In the genomic region with DNA sequence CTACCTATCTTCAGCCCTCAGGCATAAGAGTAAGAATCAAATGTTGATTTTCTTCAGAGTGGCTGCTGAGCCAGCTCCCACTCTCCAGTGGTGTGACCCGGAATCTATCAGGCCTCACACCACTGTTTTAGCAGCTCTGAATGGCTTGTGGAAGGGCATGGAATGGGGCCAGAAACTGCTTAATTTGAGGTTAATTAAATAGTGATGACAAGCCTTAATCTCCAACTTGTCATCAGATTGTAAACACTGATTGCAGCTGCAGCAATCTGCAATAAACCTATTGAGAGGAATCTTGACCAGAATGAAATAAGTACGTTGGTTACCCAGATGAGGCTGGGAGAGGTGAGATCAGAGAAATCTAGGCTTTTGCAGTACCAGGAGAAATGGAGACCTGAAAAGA, we compare ENCODE assay signal across 24 cellular contexts.
"Had no signal": no experiment of that assay in that cellular context is flagged by ENCODE, and none has a peak within 500 bp of the region (broad histone marks: within the 10 kb centered on the region; RNA-seq: fewer than 3 reads in every experiment).

No MANE protein-coding gene starts in this region.

- H3K9me3 ChIP-seq: left lung, spleen, thoracic aorta, vagina had no signal

- H3K36me3 ChIP-seq: left lung, neural progenitor cell, spleen, thoracic aorta, vagina, WERI-Rb-1 had no signal

- H3K27me3 ChIP-seq: hepatocyte, left lung, neural progenitor cell, spleen, vagina had no signal

- ATAC-seq: activated CD8-positive, alpha-beta memory T cell treated with anti-CD3 and anti-CD28 coated beads, Interleukin-2, amount 10 ng/mL, durations not matched to agents 7 days and 5 days; activated CD8-positive, alpha-beta T cell treated with anti-CD3 and anti-CD28 coated beads for 36 hours; activated naive CD8-positive, alpha-beta T cell treated with anti-CD3 and anti-CD28 coated beads, Interleukin-2, amount 50 U/mL, for 24 hours; esophagus mucosa; left lung; naive thymus-derived CD8-positive, alpha-beta T cell had no signal

- H3K4me1 ChIP-seq: left lung, neural progenitor cell, spleen, vagina had no signal

- H3K27ac ChIP-seq: hepatocyte, left lung, neural progenitor cell, spleen, thoracic aorta, vagina, WERI-Rb-1 had no signal

- FAIRE-seq: endothelial cell of umbilical vein had no signal

- DNase-seq: activated CD4-positive, alpha-beta T cell treated with anti-CD3 and anti-CD28 coated beads, Interleukin-2, amount 10 ng/mL, durations not matched to agents 7 days and 5 days; activated CD4-positive, CD25-positive, alpha-beta regulatory T cell treated with anti-CD3 and anti-CD28 coated beads, Interleukin-2, amount 50 U/mL, for 72 hours; activated CD8-positive, alpha-beta memory T cell treated with anti-CD3 and anti-CD28 coated beads, Interleukin-2, amount 10 ng/mL, durations not matched to agents 7 days and 5 days; activated CD8-positive, alpha-beta T cell treated with anti-CD3 and anti-CD28 coated beads for 36 hours; activated gamma-delta T cell; activated naive CD4-positive, alpha-beta T cell treated with anti-CD3 and anti-CD28 coated beads, Interleukin-2, amount 50 U/mL, for 16 hours; activated naive CD8-positive, alpha-beta T cell treated with anti-CD3 and anti-CD28 coated beads, Interleukin-2, amount 50 U/mL, for 24 hours; activated T-cell treated with anti-CD3 and anti-CD28 coated beads for 4 hours; effector memory CD4-positive, alpha-beta T cell; foreskin melanocyte; kidney glomerular epithelial cell; left lung; naive thymus-derived CD8-positive, alpha-beta T cell; spleen; stimulated activated CD4-positive, alpha-beta T cell treated with anti-CD3 and anti-CD28 coated beads, Interleukin-4, amount 100 ng/mL, for 1 hour; stimulated activated naive CD4-positive, alpha-beta T cell treated with Interleukin-2 at 50 U/mL for 16 hours; WERI-Rb-1 had no signal

- H3K4me3 ChIP-seq: hepatocyte, left lung, lung, neural progenitor cell, spleen, thoracic aorta, vagina had no signal
